ENCODE assay signal across 19 cellular contexts in genomic region chr11:44823920-44824704, GRCh38.
DNase-seq lines count a peak whose midpoint lies in the region; ATAC-seq, FAIRE-seq and TF ChIP-seq lines count a peak whose summit lies in the region.
"Had no signal": no experiment of that assay in that cellular context is flagged by ENCODE, and none has a peak within 500 bp of the region (broad histone marks: within the 10 kb centered on the region; RNA-seq: fewer than 3 reads in every experiment).

No MANE protein-coding gene starts in this region.

- peak overlapping the region; percentile 46 for H3K27ac ChIP-seq in H9 (ENCODE audit: insufficient read length, low read depth, low read length)
- H3K27ac ChIP-seq in endothelial cell of umbilical vein (ENCODE audit: insufficient read depth, low read depth, low read length), result peak overlapping the region; percentile 63
- no peak overlapping the region for H3K27ac ChIP-seq in trophoblast cell (ENCODE audit: low read depth, low read length)
- H3K27ac ChIP-seq: epithelial cell of prostate, hepatocyte, SJCRH30 had no signal

- POLR2A ChIA-PET in endothelial cell of umbilical vein (lab: Charles Lee), result interaction anchor here (1.2 kb wide), 1 partner anchor 12 kb away, joined by 3 read pairs; no protein-coding TSS in a partner anchor

- CTCF ChIA-PET in endothelial cell of umbilical vein (lab: Charles Lee), result interaction anchor here (1.0 to 1.8 kb wide), 11 partner anchors 8 to 267 kb away, joined by 3 to 11 read pairs (median 4); no protein-coding TSS in a partner anchor

- H4K8ac ChIP-seq in H9 (replicated peaks; ENCODE audit: insufficient read length, low read depth, low read length), result no peak overlapping the region
- no peak overlapping the region for H4K8ac ChIP-seq in trophoblast cell (ENCODE audit: low read depth, low read length)

- H3K4ac ChIP-seq in H9 (ENCODE audit: low read depth, low read length), result no peak overlapping the region
- no peak overlapping the region for H3K4ac ChIP-seq in trophoblast cell (ENCODE audit: low read depth, low read length)

- H3K4me1 Mint-ChIP-seq in H9, result peaks cover 40 to 45% of the 10 kb centered on the region in 2 experiments

- no peaks in the 10 kb centered on the region for H3K36me3 ChIP-seq in endothelial cell of umbilical vein (ENCODE audit: control insufficient read depth in 2 of 2, extremely low read depth in 1 of 2, insufficient read depth in 2 of 2, low read length in 2 of 2)
- H3K36me3 ChIP-seq in trophoblast cell (ENCODE audit: control insufficient read depth in 1 of 2, insufficient read depth in 2 of 2, low read length in 2 of 2), result no peaks in the 10 kb centered on the region
- H3K36me3 ChIP-seq: SJCRH30 had no signal

- peak; percentile 93 for FAIRE-seq in endothelial cell of umbilical vein (lab: Jason Lieb, UNC)
- FAIRE-seq in GM12891 (lab: Jason Lieb, UNC), result no peak

- TF ChIP-seq POLR2A in endothelial cell of umbilical vein (IDR thresholded peaks at IDR 0.05; ENCODE audit: low read depth, low read length), result no peak
- no peak for TF ChIP-seq POLR2A in GM12891 (IDR thresholded peaks at IDR 0.05; ENCODE audit: low read depth, low read length)

- H3K79me2 ChIP-seq in H9 (ENCODE audit: insufficient read depth, low read length) (no peaks in the 10 kb centered on the region), endothelial cell of umbilical vein (ENCODE audit: control insufficient read depth, insufficient read depth, low read length) (no peaks in the 10 kb centered on the region), trophoblast cell (ENCODE audit: control insufficient read depth, insufficient read depth, low read length, poor library complexity) (peaks cover 2% of the 10 kb centered on the region)
- H3K79me2 ChIP-seq: hepatocyte had no signal

- peak overlapping the region; percentile 81 to 97 (median 94) for H3K27ac Mint-ChIP-seq in H9
- H3K27ac Mint-ChIP-seq: CD4-positive, alpha-beta T cell had no signal

- no peaks in the 10 kb centered on the region for H4K20me1 ChIP-seq in H9 (ENCODE audit: control insufficient read depth, insufficient read depth, insufficient read length)
- H4K20me1 ChIP-seq in endothelial cell of umbilical vein (replicated peaks; ENCODE audit: control insufficient read depth, extremely low read depth, insufficient read depth, low read length), result no peaks in the 10 kb centered on the region

- H3K9me3 ChIP-seq in H9 (ENCODE audit: control insufficient read depth, low read depth, low read length) (no peaks in the 10 kb centered on the region), endothelial cell of umbilical vein (replicated peaks; ENCODE audit: control insufficient read depth, insufficient read depth, low read length) (no peaks in the 10 kb centered on the region), trophoblast cell (ENCODE audit: insufficient read depth, low read depth, low read length) (peaks cover 2% of the 10 kb centered on the region)
- H3K9me3 ChIP-seq: SJCRH30 had no signal

- BruUV-seq in endothelial cell of umbilical vein (replicated peaks; lab: Mats Ljungman, UMichigan), result TSS peak; percentile 30

- H3K4me3 ChIP-seq in endothelial cell of umbilical vein (replicated peaks in 1 of 3; ENCODE audit: insufficient read depth in 1 of 3, low read depth in 1 of 3, low read length in 3 of 3), result no peak overlapping the region
- H3K4me3 ChIP-seq in trophoblast cell (ENCODE audit: low read depth, low read length), result no peak overlapping the region
- H3K4me3 ChIP-seq: hepatocyte, SJCRH30 had no signal

- H3K14ac ChIP-seq in H9 (ENCODE audit: insufficient read depth, low read length), result peak overlapping the region; percentile 31
- no peak overlapping the region for H3K14ac ChIP-seq in trophoblast cell (ENCODE audit: low read length)

- peaks cover 53% of the 10 kb centered on the region for H3K27me3 Mint-ChIP-seq in H9 (ENCODE audit: low read depth)
- H3K27me3 Mint-ChIP-seq: CD4-positive, alpha-beta T cell had no signal

- H2BK15ac ChIP-seq in H9 (ENCODE audit: low read depth, low read length), result no peak overlapping the region

- H2BK5ac ChIP-seq in H9 (ENCODE audit: insufficient read length, low read length) (no peak overlapping the region), trophoblast cell (ENCODE audit: low read depth, low read length, poor library complexity) (peak overlapping the region; percentile 6)

- H3K9me3 Mint-ChIP-seq in H9, result peaks cover 5 to 9% of the 10 kb centered on the region in 2 experiments
- H3K9me3 Mint-ChIP-seq: CD4-positive, alpha-beta T cell had no signal

- dilution Hi-C loops in endothelial cell of umbilical vein (cut with MboI; ENCODE audit: extremely low pct_ligation_motif_present, low sequenced_read_pairs), result no loop called here

- H2BK12ac ChIP-seq in H9 (ENCODE audit: insufficient read length, low read depth, low read length) (no peak overlapping the region), trophoblast cell (ENCODE audit: low read length) (no peak overlapping the region)

- no peak for TF ChIP-seq CTCF in H9 (conservative IDR thresholded peaks at IDR 0.05)
- TF ChIP-seq CTCF in endothelial cell of umbilical vein (IDR thresholded peaks at IDR 0.05; ENCODE audit: extremely low read depth in 1 of 2, insufficient read depth in 1 of 2, low read depth in 1 of 2, low read length in 2 of 2), result no peak

- H4K91ac ChIP-seq in H9 (ENCODE audit: insufficient read length, low read depth, low read length) (no peak overlapping the region), trophoblast cell (ENCODE audit: low read depth, low read length) (peak overlapping the region; percentile 63)

- no peak overlapping the region for H3T11ph ChIP-seq in H9 (ENCODE audit: low read length)

- intact Hi-C loops in endothelial cell of umbilical vein (cut with micrococcal nuclease), result loop anchor here (2.0 to 5.0 kb wide), 3 partner anchors 49 to 95 kb away; no protein-coding TSS in a partner anchor

- H2AK5ac ChIP-seq in H9 (ENCODE audit: insufficient read length, low read length) (no peak overlapping the region), trophoblast cell (ENCODE audit: low read length) (no peak overlapping the region)

- no CpG with 5 or more reads among the region's 13 CpGs for WGBS in H9 (ENCODE audit: extremely low coverage, insufficient read length, low lambda C conversion rate)
- no CpG with 5 or more reads among the region's 13 CpGs for WGBS in trophoblast cell (ENCODE audit: extremely low coverage, insufficient coverage, insufficient read length)

- H4K5ac ChIP-seq in H9 (ENCODE audit: insufficient read length, low read depth, low read length), result no peak overlapping the region

- H3K79me1 ChIP-seq in H9 (ENCODE audit: insufficient read depth, low read depth, low read length, poor library complexity, severe bottlenecking) (no peaks in the 10 kb centered on the region), trophoblast cell (ENCODE audit: low read length) (peaks cover 2% of the 10 kb centered on the region)

- H3K36me3 Mint-ChIP-seq in H9 (ENCODE audit: insufficient read depth in 1 of 3, low read depth in 3 of 3), result peaks cover 3 to 7% (median 5%) of the 10 kb centered on the region in 3 experiments; a peak in 2 of 7 replicates

- H3K23me2 ChIP-seq in H9 (ENCODE audit: insufficient read length, low read depth, low read length, poor library complexity, severe bottlenecking), result no peaks in the 10 kb centered on the region

- H3K4me3 Mint-ChIP-seq in H9, result peak overlapping the region; percentile 36 to 58; a peak in 3 of 5 replicates
- H3K4me3 Mint-ChIP-seq: CD4-positive, alpha-beta T cell had no signal

- no peaks in the 10 kb centered on the region for H3K27me3 ChIP-seq in H9 (ENCODE audit: insufficient read depth, low read length)
- H3K27me3 ChIP-seq in endothelial cell of umbilical vein (ENCODE audit: control insufficient read depth in 2 of 2, insufficient read depth in 2 of 2, low read length in 2 of 2), result no peaks in the 10 kb centered on the region
- no peaks in the 10 kb centered on the region for H3K27me3 ChIP-seq in trophoblast cell (ENCODE audit: insufficient read depth, low read length)
- H3K27me3 ChIP-seq: hepatocyte, SJCRH30 had no signal

- H3K9ac ChIP-seq in H9 (ENCODE audit: extremely low read depth, insufficient read length, low read length), result no peak overlapping the region
- H3K9ac ChIP-seq in endothelial cell of umbilical vein (replicated peaks; ENCODE audit: extremely low read depth, insufficient read depth, low read length), result no peak overlapping the region
- H3K9ac ChIP-seq in trophoblast cell (ENCODE audit: low read length), result no peak overlapping the region

- H3K56ac ChIP-seq in H9 (ENCODE audit: insufficient read length, low read depth, low read length), result no peak overlapping the region

- no peak for ATAC-seq in HG03469 (IDR thresholded peaks at IDR 0.05; ENCODE audit: unreplicated experiment)

- H3K18ac ChIP-seq in H9 (ENCODE audit: insufficient read length, low read depth, low read length) (no peak overlapping the region), trophoblast cell (ENCODE audit: low read length) (no peak overlapping the region)

- H4K12ac ChIP-seq in trophoblast cell (ENCODE audit: low read depth, low read length), result no peak overlapping the region

- no peak overlapping the region for H2BK20ac ChIP-seq in H9 (ENCODE audit: low read depth, low read length, poor library complexity, severe bottlenecking)

- H3K23ac ChIP-seq in H9 (ENCODE audit: insufficient read length, low read depth, low read length) (no peak overlapping the region), trophoblast cell (ENCODE audit: low read length) (no peak overlapping the region)

- H2AFZ ChIP-seq in H9 (ENCODE audit: low read length) (no peak overlapping the region), endothelial cell of umbilical vein (ENCODE audit: low read depth, low read length) (no peak overlapping the region), trophoblast cell (ENCODE audit: insufficient read depth, low read length, poor library complexity) (no peak overlapping the region)
- H2AFZ ChIP-seq: hepatocyte had no signal

- H3K4me1 ChIP-seq in H9 (ENCODE audit: insufficient read depth, low read length), result peaks cover 12% of the 10 kb centered on the region; the same call in 1 of the 2 replicates
- H3K4me1 ChIP-seq in endothelial cell of umbilical vein (ENCODE audit: control insufficient read depth, extremely low read depth, insufficient read depth, low read length), result peaks cover 23% of the 10 kb centered on the region
- H3K4me1 ChIP-seq in trophoblast cell (ENCODE audit: control insufficient read depth in 1 of 2, insufficient read depth in 2 of 2, low read length in 2 of 2), result peaks cover 7 to 13% of the 10 kb centered on the region in 2 experiments
- H3K4me1 ChIP-seq: SJCRH30 had no signal

- H2BK120ac ChIP-seq in H9 (ENCODE audit: low read depth, low read length, poor library complexity, severe bottlenecking), result no peak overlapping the region
- no peak overlapping the region for H2BK120ac ChIP-seq in trophoblast cell (ENCODE audit: insufficient read depth, low read length, poor library complexity)

- DNase-seq in H9, result peak; percentile 79
- DNase-seq in endothelial cell of umbilical vein (ENCODE audit: low read depth, low spot score), result peak; percentile 88
- peak; percentile 77 for DNase-seq in iPS-NIHi7 (ENCODE audit: extremely low spot score)
- DNase-seq in trophoblast cell, result no peak
- DNase-seq in activated CD4-positive, alpha-beta T cell treated with anti-CD3 and anti-CD28 coated beads, Interleukin-2, amount 50 U/mL, for 48 hours, result no peak
- no peak for DNase-seq in COLO829 (ENCODE audit: low spot score)
- no peak for DNase-seq in GM12891 (ENCODE audit: insufficient read length, low spot score)
- DNase-seq: ACHN; activated CD4-positive, alpha-beta T cell treated with anti-CD3 and anti-CD28 coated beads, Interleukin-2, amount 50 U/mL, for 1 hour; activated T-cell treated with anti-CD3 and anti-CD28 coated beads, Interleukin-2, amount 50 U/mL, for 48 hours; CD4-positive, alpha-beta T cell; mammary epithelial cell; NCI-H2029 treated with DMSO at 0.1 percent for 48 hours; NCI-H524 treated with DMSO at 0.1 percent for 48 hours; SJCRH30; stimulated activated naive CD4-positive, alpha-beta T cell had no signal

- H3K4me2 ChIP-seq in H9 (ENCODE audit: insufficient read depth, insufficient read length, low read length) (peak overlapping the region; percentile 24), endothelial cell of umbilical vein (ENCODE audit: insufficient read depth, low read length) (no peak overlapping the region), trophoblast cell (ENCODE audit: low read length) (no peak overlapping the region)
- H3K4me2 ChIP-seq: hepatocyte had no signal

- no peaks in the 10 kb centered on the region for H3K9me1 ChIP-seq in endothelial cell of umbilical vein (replicated peaks; ENCODE audit: control insufficient read depth, extremely low read depth, insufficient read depth, low read length)

Comparison
In these comparisons a context has a peak if more than half of its experiments do, and no peak if none do; other contexts are left out.
1. DNase-seq: peak in H9 (single experiment), endothelial cell of umbilical vein (single experiment) and iPS-NIHi7 (single experiment); none in trophoblast cell (0 of 2), activated CD4-positive, alpha-beta T cell treated with anti-CD3 and anti-CD28 coated beads, Interleukin-2, amount 50 U/mL, for 48 hours (0 of 2), COLO829 (single experiment) and GM12891 (single experiment).